8 cellular contexts compared by ENCODE assay signal in genomic region chr15:52179278-52180195, GRCh38.
DNase-seq lines count a peak whose midpoint lies in the region; ATAC-seq, FAIRE-seq and TF ChIP-seq lines count a peak whose summit lies in the region.

No MANE protein-coding gene starts in this region.

- H3K27me3 Mint-ChIP-seq in nephron progenitor cell (ENCODE audit: low read depth, poor library complexity): peaks cover 61% of the 10 kb centered on the region
- no peaks in the 10 kb centered on the region for H3K27me3 Mint-ChIP-seq in stimulated activated naive CD8-positive, alpha-beta T cell treated with anti-CD3 and anti-CD28 coated beads, Interleukin-15, Interleukin-2, amounts not matched to agents 100 ng/mL and 50 ng/mL, for 24 hours

- TF ChIP-seq CTCF in fibroblast of pulmonary artery (IDR thresholded peaks at IDR 0.05; ENCODE audit: low read length, missing control alignments) (no peak), nephron progenitor cell (IDR thresholded peaks at IDR 0.05) (no peak)

- peaks cover 21% of the 10 kb centered on the region for H3K4me1 Mint-ChIP-seq in nephron progenitor cell
- H3K4me1 Mint-ChIP-seq in stimulated activated naive CD8-positive, alpha-beta T cell treated with anti-CD3 and anti-CD28 coated beads, Interleukin-15, Interleukin-2, amounts not matched to agents 100 ng/mL and 50 ng/mL, for 24 hours (ENCODE audit: low read depth): peaks cover 29% of the 10 kb centered on the region

- peak; percentile 78 for ATAC-seq in GM21737 (IDR thresholded peaks at IDR 0.05; ENCODE audit: unreplicated experiment)

- peak overlapping the region; percentile 82 for H3K4me3 ChIP-seq in fibroblast of pulmonary artery (replicated peaks; ENCODE audit: low read depth, low read length)

- FAIRE-seq in RCC 7860 (lab: Jason Lieb, UNC): no peak

- H3K4me3 Mint-ChIP-seq in nephron progenitor cell: peak overlapping the region; percentile 92
- H3K4me3 Mint-ChIP-seq in stimulated activated naive CD8-positive, alpha-beta T cell treated with anti-CD3 and anti-CD28 coated beads, Interleukin-15, Interleukin-2, amounts not matched to agents 100 ng/mL and 50 ng/mL, for 24 hours: peak overlapping the region; percentile 84

- H3K27ac Mint-ChIP-seq in nephron progenitor cell: no peak overlapping the region
- H3K27ac Mint-ChIP-seq in stimulated activated naive CD8-positive, alpha-beta T cell treated with anti-CD3 and anti-CD28 coated beads, Interleukin-15, Interleukin-2, amounts not matched to agents 100 ng/mL and 50 ng/mL, for 24 hours: peak overlapping the region; percentile 87

- H3K9me3 Mint-ChIP-seq in nephron progenitor cell: no peaks in the 10 kb centered on the region
- no peaks in the 10 kb centered on the region for H3K9me3 Mint-ChIP-seq in stimulated activated naive CD8-positive, alpha-beta T cell treated with anti-CD3 and anti-CD28 coated beads, Interleukin-15, Interleukin-2, amounts not matched to agents 100 ng/mL and 50 ng/mL, for 24 hours

- no peaks in the 10 kb centered on the region for H3K36me3 Mint-ChIP-seq in nephron progenitor cell (ENCODE audit: low read depth)
- peaks cover 4% of the 10 kb centered on the region for H3K36me3 Mint-ChIP-seq in stimulated activated naive CD8-positive, alpha-beta T cell treated with anti-CD3 and anti-CD28 coated beads, Interleukin-15, Interleukin-2, amounts not matched to agents 100 ng/mL and 50 ng/mL, for 24 hours (ENCODE audit: low read depth)

- peak; percentile 81 for DNase-seq in EH (ENCODE audit: low read depth)
- DNase-seq in KG1 (lab: John Stamatoyannopoulos, UW): peak; percentile 60
- peak; percentile 59 for DNase-seq in RCC 7860 (ENCODE audit: low spot score)
- DNase-seq in activated effector memory CD4-positive, alpha-beta T cell treated with Interleukin-2 at 50 U/mL for 16 hours: peak; percentile 88
- peak; percentile 78 for DNase-seq in fibroblast of pulmonary artery (ENCODE audit: low read depth)
- peak; percentile 89 for DNase-seq in nephron progenitor cell

Comparison
In these comparisons a context has a peak if more than half of its experiments do, and no peak if none do; other contexts are left out.
1. Peak in every context shown above with its lines: DNase-seq, ATAC-seq and H3K4me3 ChIP-seq.